In the genomic region with DNA sequence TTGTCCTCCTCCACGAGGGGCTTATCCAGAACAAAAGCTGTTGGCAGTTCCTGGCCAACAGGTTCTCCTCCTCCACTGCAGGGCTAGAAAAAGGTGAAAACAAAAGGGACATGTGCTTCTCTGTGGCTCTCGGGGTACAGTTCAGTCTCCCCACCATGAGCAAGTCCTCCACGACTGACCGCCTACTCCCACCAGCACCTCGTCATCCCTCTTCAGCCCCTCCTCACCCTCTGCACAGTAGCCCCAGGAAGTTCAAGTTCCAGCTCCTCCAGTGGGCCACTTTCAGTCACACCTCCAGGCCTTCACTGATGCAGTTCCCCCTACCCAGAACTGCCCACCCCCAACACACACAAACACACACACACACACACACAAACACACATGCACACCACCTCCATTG, we compare ENCODE assay signal across 1 cellular context.
TF ChIP-seq lines count a peak whose summit lies in the region.

No MANE protein-coding gene starts in this region.

TF ChIP-seq in H1, 55 proteins besides CTCF, POLR2A, EP300 and RAD21:
- no peak for TF ChIP-seq CREB1 (IDR thresholded peaks at IDR 0.05)
- no peak for TF ChIP-seq KDM1A (IDR thresholded peaks at IDR 0.05; ENCODE audit: borderline replicate concordance, low read length)
- TF ChIP-seq KDM5A (IDR thresholded peaks at IDR 0.05; ENCODE audit: low read length), result no peak
- TF ChIP-seq, protein P1, sequence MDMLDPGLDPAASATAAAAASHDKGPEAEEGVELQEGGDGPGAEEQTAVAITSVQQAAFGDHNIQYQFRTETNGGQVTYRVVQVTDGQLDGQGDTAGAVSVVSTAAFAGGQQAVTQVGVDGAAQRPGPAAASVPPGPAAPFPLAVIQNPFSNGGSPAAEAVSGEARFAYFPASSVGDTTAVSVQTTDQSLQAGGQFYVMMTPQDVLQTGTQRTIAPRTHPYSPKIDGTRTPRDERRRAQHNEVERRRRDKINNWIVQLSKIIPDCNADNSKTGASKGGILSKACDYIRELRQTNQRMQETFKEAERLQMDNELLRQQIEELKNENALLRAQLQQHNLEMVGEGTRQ (IDR thresholded peaks at IDR 0.05; ENCODE audit: low read length), result no peak
- no peak for TF ChIP-seq SIX5 (IDR thresholded peaks at IDR 0.05; ENCODE audit: low read depth, low read length)
- TF ChIP-seq BACH1 (IDR thresholded peaks at IDR 0.05; ENCODE audit: low read length), result no peak
- TF ChIP-seq SP2 (IDR thresholded peaks at IDR 0.05; ENCODE audit: low read length), result no peak
- no peak for TF ChIP-seq RBBP5 (IDR thresholded peaks at IDR 0.05; ENCODE audit: borderline replicate concordance, low read depth, low read length)
- no peak for TF ChIP-seq SRF (IDR thresholded peaks at IDR 0.05; ENCODE audit: low read depth, low read length)
- no peak for TF ChIP-seq PHF8 (conservative IDR thresholded peaks at IDR 0.05; ENCODE audit: low read depth, low read length)
- TF ChIP-seq, protein P2, sequence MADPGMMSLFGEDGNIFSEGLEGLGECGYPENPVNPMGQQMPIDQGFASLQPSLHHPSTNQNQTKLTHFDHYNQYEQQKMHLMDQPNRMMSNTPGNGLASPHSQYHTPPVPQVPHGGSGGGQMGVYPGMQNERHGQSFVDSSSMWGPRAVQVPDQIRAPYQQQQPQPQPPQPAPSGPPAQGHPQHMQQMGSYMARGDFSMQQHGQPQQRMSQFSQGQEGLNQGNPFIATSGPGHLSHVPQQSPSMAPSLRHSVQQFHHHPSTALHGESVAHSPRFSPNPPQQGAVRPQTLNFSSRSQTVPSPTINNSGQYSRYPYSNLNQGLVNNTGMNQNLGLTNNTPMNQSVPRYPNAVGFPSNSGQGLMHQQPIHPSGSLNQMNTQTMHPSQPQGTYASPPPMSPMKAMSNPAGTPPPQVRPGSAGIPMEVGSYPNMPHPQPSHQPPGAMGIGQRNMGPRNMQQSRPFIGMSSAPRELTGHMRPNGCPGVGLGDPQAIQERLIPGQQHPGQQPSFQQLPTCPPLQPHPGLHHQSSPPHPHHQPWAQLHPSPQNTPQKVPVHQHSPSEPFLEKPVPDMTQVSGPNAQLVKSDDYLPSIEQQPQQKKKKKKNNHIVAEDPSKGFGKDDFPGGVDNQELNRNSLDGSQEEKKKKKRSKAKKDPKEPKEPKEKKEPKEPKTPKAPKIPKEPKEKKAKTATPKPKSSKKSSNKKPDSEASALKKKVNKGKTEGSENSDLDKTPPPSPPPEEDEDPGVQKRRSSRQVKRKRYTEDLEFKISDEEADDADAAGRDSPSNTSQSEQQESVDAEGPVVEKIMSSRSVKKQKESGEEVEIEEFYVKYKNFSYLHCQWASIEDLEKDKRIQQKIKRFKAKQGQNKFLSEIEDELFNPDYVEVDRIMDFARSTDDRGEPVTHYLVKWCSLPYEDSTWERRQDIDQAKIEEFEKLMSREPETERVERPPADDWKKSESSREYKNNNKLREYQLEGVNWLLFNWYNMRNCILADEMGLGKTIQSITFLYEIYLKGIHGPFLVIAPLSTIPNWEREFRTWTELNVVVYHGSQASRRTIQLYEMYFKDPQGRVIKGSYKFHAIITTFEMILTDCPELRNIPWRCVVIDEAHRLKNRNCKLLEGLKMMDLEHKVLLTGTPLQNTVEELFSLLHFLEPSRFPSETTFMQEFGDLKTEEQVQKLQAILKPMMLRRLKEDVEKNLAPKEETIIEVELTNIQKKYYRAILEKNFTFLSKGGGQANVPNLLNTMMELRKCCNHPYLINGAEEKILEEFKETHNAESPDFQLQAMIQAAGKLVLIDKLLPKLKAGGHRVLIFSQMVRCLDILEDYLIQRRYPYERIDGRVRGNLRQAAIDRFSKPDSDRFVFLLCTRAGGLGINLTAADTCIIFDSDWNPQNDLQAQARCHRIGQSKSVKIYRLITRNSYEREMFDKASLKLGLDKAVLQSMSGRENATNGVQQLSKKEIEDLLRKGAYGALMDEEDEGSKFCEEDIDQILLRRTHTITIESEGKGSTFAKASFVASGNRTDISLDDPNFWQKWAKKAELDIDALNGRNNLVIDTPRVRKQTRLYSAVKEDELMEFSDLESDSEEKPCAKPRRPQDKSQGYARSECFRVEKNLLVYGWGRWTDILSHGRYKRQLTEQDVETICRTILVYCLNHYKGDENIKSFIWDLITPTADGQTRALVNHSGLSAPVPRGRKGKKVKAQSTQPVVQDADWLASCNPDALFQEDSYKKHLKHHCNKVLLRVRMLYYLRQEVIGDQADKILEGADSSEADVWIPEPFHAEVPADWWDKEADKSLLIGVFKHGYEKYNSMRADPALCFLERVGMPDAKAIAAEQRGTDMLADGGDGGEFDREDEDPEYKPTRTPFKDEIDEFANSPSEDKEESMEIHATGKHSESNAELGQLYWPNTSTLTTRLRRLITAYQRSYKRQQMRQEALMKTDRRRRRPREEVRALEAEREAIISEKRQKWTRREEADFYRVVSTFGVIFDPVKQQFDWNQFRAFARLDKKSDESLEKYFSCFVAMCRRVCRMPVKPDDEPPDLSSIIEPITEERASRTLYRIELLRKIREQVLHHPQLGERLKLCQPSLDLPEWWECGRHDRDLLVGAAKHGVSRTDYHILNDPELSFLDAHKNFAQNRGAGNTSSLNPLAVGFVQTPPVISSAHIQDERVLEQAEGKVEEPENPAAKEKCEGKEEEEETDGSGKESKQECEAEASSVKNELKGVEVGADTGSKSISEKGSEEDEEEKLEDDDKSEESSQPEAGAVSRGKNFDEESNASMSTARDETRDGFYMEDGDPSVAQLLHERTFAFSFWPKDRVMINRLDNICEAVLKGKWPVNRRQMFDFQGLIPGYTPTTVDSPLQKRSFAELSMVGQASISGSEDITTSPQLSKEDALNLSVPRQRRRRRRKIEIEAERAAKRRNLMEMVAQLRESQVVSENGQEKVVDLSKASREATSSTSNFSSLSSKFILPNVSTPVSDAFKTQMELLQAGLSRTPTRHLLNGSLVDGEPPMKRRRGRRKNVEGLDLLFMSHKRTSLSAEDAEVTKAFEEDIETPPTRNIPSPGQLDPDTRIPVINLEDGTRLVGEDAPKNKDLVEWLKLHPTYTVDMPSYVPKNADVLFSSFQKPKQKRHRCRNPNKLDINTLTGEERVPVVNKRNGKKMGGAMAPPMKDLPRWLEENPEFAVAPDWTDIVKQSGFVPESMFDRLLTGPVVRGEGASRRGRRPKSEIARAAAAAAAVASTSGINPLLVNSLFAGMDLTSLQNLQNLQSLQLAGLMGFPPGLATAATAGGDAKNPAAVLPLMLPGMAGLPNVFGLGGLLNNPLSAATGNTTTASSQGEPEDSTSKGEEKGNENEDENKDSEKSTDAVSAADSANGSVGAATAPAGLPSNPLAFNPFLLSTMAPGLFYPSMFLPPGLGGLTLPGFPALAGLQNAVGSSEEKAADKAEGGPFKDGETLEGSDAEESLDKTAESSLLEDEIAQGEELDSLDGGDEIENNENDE (IDR thresholded peaks at IDR 0.05; ENCODE audit: insufficient replicate concordance, low read length), result no peak
- no peak for TF ChIP-seq CBX8 (IDR thresholded peaks at IDR 0.05; ENCODE audit: borderline replicate concordance, low read depth, low read length)
TF ChIP-seq in H1: peak in this region for 0.
